ENCODE assay signal across 2 cellular contexts in the genomic region with DNA sequence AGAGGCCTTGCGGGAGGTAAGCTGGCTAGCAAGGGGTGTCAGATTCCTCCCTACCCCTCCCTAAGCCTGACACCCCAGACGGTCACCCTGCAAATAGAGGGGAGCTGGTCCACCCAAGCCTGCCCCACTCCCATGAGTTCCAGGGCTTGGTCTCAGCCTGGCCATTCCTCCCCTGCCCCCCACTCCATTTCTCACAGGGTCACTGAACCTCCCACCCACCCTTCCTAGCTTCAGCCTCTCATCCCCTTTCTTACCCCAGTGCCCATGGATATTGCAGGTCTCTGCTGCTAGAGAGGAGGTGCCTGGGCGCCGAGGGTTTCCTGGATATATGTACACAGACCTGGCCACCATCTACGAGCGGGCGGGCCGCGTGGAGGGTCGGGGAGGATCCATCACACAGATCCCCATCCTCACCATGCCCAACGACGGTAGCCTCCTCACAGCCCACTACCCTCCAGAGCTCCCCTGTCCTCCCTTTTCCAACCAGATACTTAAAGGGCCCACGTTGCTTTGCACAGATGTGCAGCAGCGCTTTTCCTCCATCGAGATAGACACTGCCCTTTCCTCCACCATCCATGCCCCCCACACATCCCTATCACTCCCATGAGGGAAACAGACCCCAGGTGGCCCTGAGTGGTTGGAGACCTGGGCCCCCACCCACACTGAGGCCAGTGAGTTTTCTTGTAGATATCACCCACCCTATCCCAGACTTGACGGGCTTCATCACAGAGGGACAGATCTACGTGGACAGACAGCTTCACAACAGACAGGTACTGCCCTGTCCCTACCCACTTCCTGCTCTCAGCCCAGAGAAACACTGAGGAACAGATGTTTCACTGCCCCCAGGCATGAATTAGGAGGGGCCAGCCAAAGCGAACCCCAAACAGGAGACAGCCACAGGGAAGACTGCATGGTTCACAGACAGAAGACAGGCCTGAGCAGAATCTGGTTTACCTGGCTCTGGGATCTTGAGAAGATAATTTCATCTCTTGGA.
TF ChIP-seq lines count a peak whose summit lies in the region.

No MANE protein-coding gene starts in this region.

TF ChIP-seq in SK-N-SH, 30 proteins besides CTCF, POLR2A, EP300 and RAD21:
- TF ChIP-seq, protein P1, sequence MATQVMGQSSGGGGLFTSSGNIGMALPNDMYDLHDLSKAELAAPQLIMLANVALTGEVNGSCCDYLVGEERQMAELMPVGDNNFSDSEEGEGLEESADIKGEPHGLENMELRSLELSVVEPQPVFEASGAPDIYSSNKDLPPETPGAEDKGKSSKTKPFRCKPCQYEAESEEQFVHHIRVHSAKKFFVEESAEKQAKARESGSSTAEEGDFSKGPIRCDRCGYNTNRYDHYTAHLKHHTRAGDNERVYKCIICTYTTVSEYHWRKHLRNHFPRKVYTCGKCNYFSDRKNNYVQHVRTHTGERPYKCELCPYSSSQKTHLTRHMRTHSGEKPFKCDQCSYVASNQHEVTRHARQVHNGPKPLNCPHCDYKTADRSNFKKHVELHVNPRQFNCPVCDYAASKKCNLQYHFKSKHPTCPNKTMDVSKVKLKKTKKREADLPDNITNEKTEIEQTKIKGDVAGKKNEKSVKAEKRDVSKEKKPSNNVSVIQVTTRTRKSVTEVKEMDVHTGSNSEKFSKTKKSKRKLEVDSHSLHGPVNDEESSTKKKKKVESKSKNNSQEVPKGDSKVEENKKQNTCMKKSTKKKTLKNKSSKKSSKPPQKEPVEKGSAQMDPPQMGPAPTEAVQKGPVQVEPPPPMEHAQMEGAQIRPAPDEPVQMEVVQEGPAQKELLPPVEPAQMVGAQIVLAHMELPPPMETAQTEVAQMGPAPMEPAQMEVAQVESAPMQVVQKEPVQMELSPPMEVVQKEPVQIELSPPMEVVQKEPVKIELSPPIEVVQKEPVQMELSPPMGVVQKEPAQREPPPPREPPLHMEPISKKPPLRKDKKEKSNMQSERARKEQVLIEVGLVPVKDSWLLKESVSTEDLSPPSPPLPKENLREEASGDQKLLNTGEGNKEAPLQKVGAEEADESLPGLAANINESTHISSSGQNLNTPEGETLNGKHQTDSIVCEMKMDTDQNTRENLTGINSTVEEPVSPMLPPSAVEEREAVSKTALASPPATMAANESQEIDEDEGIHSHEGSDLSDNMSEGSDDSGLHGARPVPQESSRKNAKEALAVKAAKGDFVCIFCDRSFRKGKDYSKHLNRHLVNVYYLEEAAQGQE (IDR thresholded peaks at IDR 0.05; ENCODE audit: low read depth, low read length) = no peak
- TF ChIP-seq SIN3A (IDR thresholded peaks at IDR 0.05; ENCODE audit: borderline replicate concordance, low read depth, low read length) (no peak), CHD2 (IDR thresholded peaks at IDR 0.05; ENCODE audit: low read length, partially characterized antibody) (no peak), TAF1 (IDR thresholded peaks at IDR 0.05; ENCODE audit: borderline replicate concordance, low read depth, low read length) (no peak), ELF1 (IDR thresholded peaks at IDR 0.05) (no peak), RFX5 (IDR thresholded peaks at IDR 0.05; ENCODE audit: low read length) (no peak), RCOR1 (IDR thresholded peaks at IDR 0.05; ENCODE audit: low read length) (no peak), NRF1 (IDR thresholded peaks at IDR 0.05; ENCODE audit: low read depth, low read length) (no peak), FOXJ3 (CRISPR knock-in tag; IDR thresholded peaks at IDR 0.05) (no peak)
- TF ChIP-seq, protein P2, sequence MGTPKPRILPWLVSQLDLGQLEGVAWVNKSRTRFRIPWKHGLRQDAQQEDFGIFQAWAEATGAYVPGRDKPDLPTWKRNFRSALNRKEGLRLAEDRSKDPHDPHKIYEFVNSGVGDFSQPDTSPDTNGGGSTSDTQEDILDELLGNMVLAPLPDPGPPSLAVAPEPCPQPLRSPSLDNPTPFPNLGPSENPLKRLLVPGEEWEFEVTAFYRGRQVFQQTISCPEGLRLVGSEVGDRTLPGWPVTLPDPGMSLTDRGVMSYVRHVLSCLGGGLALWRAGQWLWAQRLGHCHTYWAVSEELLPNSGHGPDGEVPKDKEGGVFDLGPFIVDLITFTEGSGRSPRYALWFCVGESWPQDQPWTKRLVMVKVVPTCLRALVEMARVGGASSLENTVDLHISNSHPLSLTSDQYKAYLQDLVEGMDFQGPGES (IDR thresholded peaks at IDR 0.05; ENCODE audit: low read depth, low read length) = no peak
- TF ChIP-seq, protein P3, sequence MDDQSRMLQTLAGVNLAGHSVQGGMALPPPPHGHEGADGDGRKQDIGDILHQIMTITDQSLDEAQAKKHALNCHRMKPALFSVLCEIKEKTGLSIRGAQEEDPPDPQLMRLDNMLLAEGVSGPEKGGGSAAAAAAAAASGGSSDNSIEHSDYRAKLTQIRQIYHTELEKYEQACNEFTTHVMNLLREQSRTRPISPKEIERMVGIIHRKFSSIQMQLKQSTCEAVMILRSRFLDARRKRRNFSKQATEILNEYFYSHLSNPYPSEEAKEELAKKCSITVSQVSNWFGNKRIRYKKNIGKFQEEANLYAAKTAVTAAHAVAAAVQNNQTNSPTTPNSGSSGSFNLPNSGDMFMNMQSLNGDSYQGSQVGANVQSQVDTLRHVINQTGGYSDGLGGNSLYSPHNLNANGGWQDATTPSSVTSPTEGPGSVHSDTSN (IDR thresholded peaks at IDR 0.05) = no peak

TF ChIP-seq in SK-N-SH treated with all-trans-retinoic acid at 6 μM for 48 hours, 23 proteins besides CTCF, POLR2A, EP300 and RAD21:
- TF ChIP-seq ESRRG (CRISPR knock-in tag; IDR thresholded peaks at IDR 0.05) (no peak), ARNTL (CRISPR knock-in tag; IDR thresholded peaks at IDR 0.05; ENCODE audit: borderline replicate concordance, low read depth) (no peak), ZNF8 (CRISPR knock-in tag; IDR thresholded peaks at IDR 0.05) (no peak), ZNF70 (CRISPR knock-in tag; IDR thresholded peaks at IDR 0.05) (no peak), RARB (CRISPR knock-in tag; IDR thresholded peaks at IDR 0.05) (no peak), ZFP3 (CRISPR knock-in tag; IDR thresholded peaks at IDR 0.05) (no peak), ISL1 (CRISPR knock-in tag; IDR thresholded peaks at IDR 0.05) (no peak), SNAI2 (CRISPR knock-in tag; IDR thresholded peaks at IDR 0.05) (no peak), OSR1 (CRISPR knock-in tag; IDR thresholded peaks at IDR 0.05) (no peak), BACH2 (CRISPR knock-in tag; IDR thresholded peaks at IDR 0.05; ENCODE audit: borderline replicate concordance) (no peak), TCF4 (CRISPR knock-in tag; IDR thresholded peaks at IDR 0.05; ENCODE audit: borderline replicate concordance) (no peak)
- TF ChIP-seq, protein P4, sequence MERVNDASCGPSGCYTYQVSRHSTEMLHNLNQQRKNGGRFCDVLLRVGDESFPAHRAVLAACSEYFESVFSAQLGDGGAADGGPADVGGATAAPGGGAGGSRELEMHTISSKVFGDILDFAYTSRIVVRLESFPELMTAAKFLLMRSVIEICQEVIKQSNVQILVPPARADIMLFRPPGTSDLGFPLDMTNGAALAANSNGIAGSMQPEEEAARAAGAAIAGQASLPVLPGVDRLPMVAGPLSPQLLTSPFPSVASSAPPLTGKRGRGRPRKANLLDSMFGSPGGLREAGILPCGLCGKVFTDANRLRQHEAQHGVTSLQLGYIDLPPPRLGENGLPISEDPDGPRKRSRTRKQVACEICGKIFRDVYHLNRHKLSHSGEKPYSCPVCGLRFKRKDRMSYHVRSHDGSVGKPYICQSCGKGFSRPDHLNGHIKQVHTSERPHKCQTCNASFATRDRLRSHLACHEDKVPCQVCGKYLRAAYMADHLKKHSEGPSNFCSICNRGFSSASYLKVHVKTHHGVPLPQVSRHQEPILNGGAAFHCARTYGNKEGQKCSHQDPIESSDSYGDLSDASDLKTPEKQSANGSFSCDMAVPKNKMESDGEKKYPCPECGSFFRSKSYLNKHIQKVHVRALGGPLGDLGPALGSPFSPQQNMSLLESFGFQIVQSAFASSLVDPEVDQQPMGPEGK (CRISPR knock-in tag; IDR thresholded peaks at IDR 0.05; ENCODE audit: borderline replicate concordance) = no peak
- TF ChIP-seq, protein P5, sequence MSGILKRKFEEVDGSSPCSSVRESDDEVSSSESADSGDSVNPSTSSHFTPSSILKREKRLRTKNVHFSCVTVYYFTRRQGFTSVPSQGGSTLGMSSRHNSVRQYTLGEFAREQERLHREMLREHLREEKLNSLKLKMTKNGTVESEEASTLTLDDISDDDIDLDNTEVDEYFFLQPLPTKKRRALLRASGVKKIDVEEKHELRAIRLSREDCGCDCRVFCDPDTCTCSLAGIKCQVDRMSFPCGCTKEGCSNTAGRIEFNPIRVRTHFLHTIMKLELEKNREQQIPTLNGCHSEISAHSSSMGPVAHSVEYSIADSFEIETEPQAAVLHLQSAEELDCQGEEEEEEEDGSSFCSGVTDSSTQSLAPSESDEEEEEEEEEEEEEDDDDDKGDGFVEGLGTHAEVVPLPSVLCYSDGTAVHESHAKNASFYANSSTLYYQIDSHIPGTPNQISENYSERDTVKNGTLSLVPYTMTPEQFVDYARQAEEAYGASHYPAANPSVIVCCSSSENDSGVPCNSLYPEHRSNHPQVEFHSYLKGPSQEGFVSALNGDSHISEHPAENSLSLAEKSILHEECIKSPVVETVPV (CRISPR knock-in tag; IDR thresholded peaks at IDR 0.05) = no peak
- TF ChIP-seq, protein P6, sequence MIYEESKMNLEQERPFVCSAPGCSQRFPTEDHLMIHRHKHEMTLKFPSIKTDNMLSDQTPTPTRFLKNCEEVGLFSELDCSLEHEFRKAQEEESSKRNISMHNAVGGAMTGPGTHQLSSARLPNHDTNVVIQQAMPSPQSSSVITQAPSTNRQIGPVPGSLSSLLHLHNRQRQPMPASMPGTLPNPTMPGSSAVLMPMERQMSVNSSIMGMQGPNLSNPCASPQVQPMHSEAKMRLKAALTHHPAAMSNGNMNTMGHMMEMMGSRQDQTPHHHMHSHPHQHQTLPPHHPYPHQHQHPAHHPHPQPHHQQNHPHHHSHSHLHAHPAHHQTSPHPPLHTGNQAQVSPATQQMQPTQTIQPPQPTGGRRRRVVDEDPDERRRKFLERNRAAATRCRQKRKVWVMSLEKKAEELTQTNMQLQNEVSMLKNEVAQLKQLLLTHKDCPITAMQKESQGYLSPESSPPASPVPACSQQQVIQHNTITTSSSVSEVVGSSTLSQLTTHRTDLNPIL (CRISPR knock-in tag; IDR thresholded peaks at IDR 0.05; ENCODE audit: low read depth) = no peak
